In genomic region chr20:12969071-12969669, GRCh38 we compare ENCODE assay signal across 19 cellular contexts. TPM values are rescaled to one million over a fixed set of nuclear protein-coding genes. Genes with fewer than 3 reads are reported as not detected.
"Had no signal": no experiment of that assay in that cellular context is flagged by ENCODE, and none has a peak within 500 bp of the region (broad histone marks: within the 10 kb centered on the region; RNA-seq: fewer than 3 reads in every experiment).

No MANE protein-coding gene starts in this region.

- H3K27ac Mint-ChIP-seq: activated naive CD8-positive, alpha-beta T cell; progenitor cell of endocrine pancreas; T-helper 17 cell had no signal

- ATAC-seq: body of pancreas; lower lobe of right lung; stimulated activated naive CD8-positive, alpha-beta T cell treated with anti-CD3 and anti-CD28 coated beads, Interleukin-15, Interleukin-2, amounts not matched to agents 100 U/mL and 50 U/mL, for 24 hours; T-helper 17 cell had no signal

- H3K27me3 Mint-ChIP-seq: activated naive CD8-positive, alpha-beta T cell; progenitor cell of endocrine pancreas; T-helper 17 cell had no signal

- H3K4me1 ChIP-seq: body of pancreas, lower lobe of right lung, vagina had no signal

- H3K4me3 Mint-ChIP-seq: activated naive CD8-positive, alpha-beta T cell; T-helper 17 cell had no signal

- H3K27ac ChIP-seq: body of pancreas, dorsolateral prefrontal cortex, epithelial cell of prostate, lower lobe of right lung, transverse colon, vagina, WERI-Rb-1 had no signal

- DNase-seq: activated CD4-positive, alpha-beta T cell treated with anti-CD3 and anti-CD28 coated beads for 1 hour; activated CD4-positive, alpha-beta T cell treated with anti-CD3 and anti-CD28 coated beads, Interleukin-2, amount 50 U/mL, for 4 hours; amniotic stem cell; body of pancreas; caudate nucleus; dorsolateral prefrontal cortex; head of caudate nucleus; lower lobe of right lung; stimulated activated CD4-positive, alpha-beta T cell treated with anti-CD3 and anti-CD28 coated beads, Interleukin-2, amount 100 ng/mL, for 24 hours; stimulated activated naive CD8-positive, alpha-beta T cell treated with anti-CD3 and anti-CD28 coated beads, Interleukin-15, Interleukin-2, amounts not matched to agents 100 U/mL and 50 U/mL, for 24 hours; substantia nigra; T-helper 17 cell; transverse colon; WERI-Rb-1 had no signal

- H3K36me3 ChIP-seq: lower lobe of right lung, transverse colon, vagina, WERI-Rb-1 had no signal

- H3K4me3 ChIP-seq: body of pancreas, dorsolateral prefrontal cortex, lower lobe of right lung, transverse colon, vagina had no signal

- H3K36me3 Mint-ChIP-seq: activated naive CD8-positive, alpha-beta T cell had no signal

- H3K27me3 ChIP-seq: body of pancreas, transverse colon, vagina had no signal

RNA-seq across cellular contexts. Expression of gene SPTLC3, which starts 39.6 kb away (rescaled TPM):
- polyA plus RNA-seq: neural cell had no signal
